In the genomic region with DNA sequence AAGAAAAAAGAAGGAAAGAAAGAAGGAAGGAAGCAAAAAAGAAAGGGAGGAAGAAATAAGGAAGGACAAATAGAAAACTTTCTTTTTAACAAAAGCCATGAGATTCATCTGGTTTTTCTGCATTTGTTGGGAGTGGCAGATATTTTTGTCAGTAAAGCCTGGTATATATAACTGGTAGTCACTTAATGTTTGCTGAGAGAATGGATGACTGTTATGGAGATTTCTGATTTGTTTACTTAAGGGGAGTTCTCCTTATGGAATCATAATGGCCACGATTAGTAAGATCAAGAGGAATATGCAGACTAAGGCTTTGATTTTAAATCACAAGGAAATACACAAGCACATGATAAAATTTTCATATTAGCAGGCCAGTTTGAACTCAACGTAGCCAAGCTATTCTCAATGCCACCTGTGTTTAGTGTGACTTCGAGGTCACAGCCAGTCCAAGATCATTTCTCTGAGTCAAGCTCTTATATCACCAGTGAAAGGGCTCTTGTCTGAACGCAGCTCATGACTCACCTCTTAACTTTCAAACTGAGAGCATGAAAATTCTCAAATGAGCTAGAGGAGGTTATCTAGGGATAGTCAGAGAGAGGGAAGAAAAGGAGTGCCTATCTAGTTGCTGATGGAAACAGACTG, we compare ENCODE assay signal across 9 cellular contexts.
A peak's percentile ranks its signal among the peaks of the same experiment; 100 is the strongest.
DNase-seq lines count a peak whose midpoint lies in the region; ATAC-seq, FAIRE-seq and TF ChIP-seq lines count a peak whose summit lies in the region.
"Had no signal": no experiment of that assay in that cellular context is flagged by ENCODE, and none has a peak within 500 bp of the region (broad histone marks: within the 10 kb centered on the region; RNA-seq: fewer than 3 reads in every experiment).

No MANE protein-coding gene starts in this region.

- CTCF ChIA-PET in K562 (lab: Yijun Ruan, JAX; ENCODE audit: low intra/inter-chr PET ratio) = no interaction called here
- CTCF ChIA-PET in CD8-positive, alpha-beta T cell (lab: Charles Lee) = no interaction called here

- no peaks in the 10 kb centered on the region for H3K9me3 ChIP-seq in K562 (replicated peaks; ENCODE audit: control insufficient read depth, insufficient read depth, low read depth, low read length)
- no peaks in the 10 kb centered on the region for H3K9me3 ChIP-seq in mucosa of descending colon
- no peaks in the 10 kb centered on the region for H3K9me3 ChIP-seq in CD8-positive, alpha-beta T cell (ENCODE audit: low read length)

- intact Hi-C loops in K562 (cut with micrococcal nuclease) (no loop called here), mucosa of descending colon (cut with DNase I, micrococcal nuclease) (no loop called here)
- intact Hi-C loops in CD8-positive, alpha-beta T cell (cut with DNase I, micrococcal nuclease) = no loop called here

- no peaks in the 10 kb centered on the region for H3K79me2 ChIP-seq in K562 (ENCODE audit: control insufficient read depth, insufficient read depth, low read length)

- H3K4me1 ChIP-seq in K562 (replicated peaks in 1 of 2; ENCODE audit: control insufficient read depth in 2 of 2, insufficient read depth in 2 of 2, low read length in 2 of 2) (no peaks in the 10 kb centered on the region), mucosa of descending colon (ENCODE audit: low read depth) (peaks cover 13% of the 10 kb centered on the region)
- H3K4me1 ChIP-seq in CD8-positive, alpha-beta T cell (ENCODE audit: insufficient read depth, low read length) = no peaks in the 10 kb centered on the region

- ATAC-seq in K562 = no peak
- ATAC-seq in mucosa of descending colon = peak; percentile 90
- no peak for ATAC-seq in GM19324 (IDR thresholded peaks at IDR 0.05; ENCODE audit: low FRiP score, unreplicated experiment)
- no peak for ATAC-seq in HG02840 (IDR thresholded peaks at IDR 0.05; ENCODE audit: low FRiP score, unreplicated experiment)
- ATAC-seq in HG03520 (IDR thresholded peaks at IDR 0.05; ENCODE audit: unreplicated experiment) = no peak
- no peak for ATAC-seq in CD8-positive, alpha-beta T cell

- no peak for TF ChIP-seq EP300 in K562 (IDR thresholded peaks at IDR 0.05; ENCODE audit: low read length)

- peaks cover 8 to 38% of the 10 kb centered on the region in 2 experiments; a peak in 4 of 5 replicates for H3K27me3 ChIP-seq in K562 (ENCODE audit: control insufficient read depth in 2 of 2, insufficient read depth in 2 of 2, low read length in 2 of 2)
- H3K27me3 ChIP-seq in CD8-positive, alpha-beta T cell (ENCODE audit: insufficient read depth, low read length) = no peaks in the 10 kb centered on the region

- in situ Hi-C loops in K562 (cut with MboI) = no loop called here

- H3K9me3 Mint-ChIP-seq in CD8-positive, alpha-beta T cell = no peaks in the 10 kb centered on the region

- no peak overlapping the region for H3K4me3 ChIP-seq in K562
- H3K4me3 ChIP-seq in mucosa of descending colon = no peak overlapping the region
- H3K4me3 ChIP-seq in CD8-positive, alpha-beta T cell (ENCODE audit: low read depth, low read length) = no peak overlapping the region

- TF ChIP-seq CTCF in K562 (IDR thresholded peaks at IDR 0.05 in 2 of 3, conservative IDR thresholded peaks at IDR 0.05 in 1 of 3; ENCODE audit: insufficient read depth in 2 of 3, low read depth in 1 of 3, low read length in 3 of 3) = no peak
- no peak for TF ChIP-seq CTCF in mucosa of descending colon (IDR thresholded peaks at IDR 0.05)
- TF ChIP-seq CTCF in CD8-positive, alpha-beta T cell (IDR thresholded peaks at IDR 0.05) = no peak

- no peak for TF ChIP-seq POLR2A in K562 (conservative IDR thresholded peaks at IDR 0.05)

- H3K27ac Mint-ChIP-seq in CD8-positive, alpha-beta T cell = no peak overlapping the region

- peaks cover 4% of the 10 kb centered on the region; the same call in 1 of the 2 replicates for H4K20me1 ChIP-seq in K562 (replicated peaks; ENCODE audit: control insufficient read depth, insufficient read depth, low read length)

- H3K36me3 ChIP-seq in K562 (ENCODE audit: control insufficient read depth, insufficient read depth, low read length) = no peaks in the 10 kb centered on the region
- H3K36me3 ChIP-seq in mucosa of descending colon (ENCODE audit: low read depth) = no peaks in the 10 kb centered on the region
- no peaks in the 10 kb centered on the region for H3K36me3 ChIP-seq in CD8-positive, alpha-beta T cell (ENCODE audit: insufficient read depth, low read length)

- no peak for FAIRE-seq in K562 (lab: Jason Lieb, UNC)
- FAIRE-seq: GM18507 had no signal

- no peak overlapping the region for H3K4me2 ChIP-seq in K562 (ENCODE audit: insufficient read depth, low read length)

- H3K4me3 Mint-ChIP-seq in CD8-positive, alpha-beta T cell = no peak overlapping the region

- H3K27me3 Mint-ChIP-seq in CD8-positive, alpha-beta T cell (ENCODE audit: low read depth) = no peaks in the 10 kb centered on the region

- no peaks in the 10 kb centered on the region for H3K36me3 Mint-ChIP-seq in CD8-positive, alpha-beta T cell

- H3K9me1 ChIP-seq in K562 (ENCODE audit: control insufficient read depth, insufficient read depth, low read length) = no peaks in the 10 kb centered on the region

- POLR2A ChIA-PET in K562 (lab: Yijun Ruan, JAX) = interaction anchor here (0.6 kb wide), 1 partner anchor 9 kb away, joined by 3 read pairs; no protein-coding TSS in a partner anchor
- POLR2A ChIA-PET in CD8-positive, alpha-beta T cell (lab: Charles Lee) = no interaction called here

- TF ChIP-seq RAD21 in K562 (CRISPR knock-in tag; conservative IDR thresholded peaks at IDR 0.05 in 1 of 2, IDR thresholded peaks at IDR 0.05 in 1 of 2) = no peak

- no peaks in the 10 kb centered on the region for H3K4me1 Mint-ChIP-seq in CD8-positive, alpha-beta T cell (ENCODE audit: low read depth)

- no peak overlapping the region for H3K9ac ChIP-seq in K562 (ENCODE audit: insufficient read depth in 1 of 2, low read depth in 2 of 2, low read length in 2 of 2)

- BruUV-seq in K562 (replicated peaks; lab: Mats Ljungman, UMichigan) = no TSS peak

- no peak overlapping the region for H3K27ac ChIP-seq in K562 (ENCODE audit: extremely low read depth, low read depth, low read length)
- H3K27ac ChIP-seq in CD8-positive, alpha-beta T cell (ENCODE audit: low read depth, low read length) = no peak overlapping the region

- WGBS in K562 (ENCODE audit: insufficient coverage, low coverage, missing lambda C conversion rate) = 2% methylated on average over 4 of the region's 4 CpGs

- no peak overlapping the region for H2AFZ ChIP-seq in K562 (ENCODE audit: low read depth, low read length)

- DNase-seq in DMS53 (lab: John Stamatoyannopoulos, UW) (peak; percentile 90), HS-5 (ENCODE audit: low read depth) (peak; percentile 56), K562 (ENCODE audit: extremely low read depth in 1 of 4, low spot score in 3 of 4) (peak in 1 of 4 experiments; percentile 6), mucosa of descending colon (peak in 1 of 3 donors; percentile 19)
- DNase-seq in CD8-positive, alpha-beta T cell = no peak

TF ChIP-seq in K562, 482 proteins besides CTCF, POLR2A, EP300 and RAD21:
- TF ChIP-seq, protein P1, sequence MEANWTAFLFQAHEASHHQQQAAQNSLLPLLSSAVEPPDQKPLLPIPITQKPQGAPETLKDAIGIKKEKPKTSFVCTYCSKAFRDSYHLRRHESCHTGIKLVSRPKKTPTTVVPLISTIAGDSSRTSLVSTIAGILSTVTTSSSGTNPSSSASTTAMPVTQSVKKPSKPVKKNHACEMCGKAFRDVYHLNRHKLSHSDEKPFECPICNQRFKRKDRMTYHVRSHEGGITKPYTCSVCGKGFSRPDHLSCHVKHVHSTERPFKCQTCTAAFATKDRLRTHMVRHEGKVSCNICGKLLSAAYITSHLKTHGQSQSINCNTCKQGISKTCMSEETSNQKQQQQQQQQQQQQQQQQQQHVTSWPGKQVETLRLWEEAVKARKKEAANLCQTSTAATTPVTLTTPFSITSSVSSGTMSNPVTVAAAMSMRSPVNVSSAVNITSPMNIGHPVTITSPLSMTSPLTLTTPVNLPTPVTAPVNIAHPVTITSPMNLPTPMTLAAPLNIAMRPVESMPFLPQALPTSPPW (CRISPR knock-in tag; IDR thresholded peaks at IDR 0.05) = 0 out of 2 replicates have a peak, but pooled peaks have one; percentile 17
- TF ChIP-seq FOSL1 (tag; conservative IDR thresholded peaks at IDR 0.05) (peak; percentile 87), JUND (IDR thresholded peaks at IDR 0.05; ENCODE audit: borderline replicate concordance, low read depth, low read length) (no peak), JUND (tag; IDR thresholded peaks at IDR 0.05; ENCODE audit: borderline replicate concordance, low read depth, low read length) (0 out of 3 replicates have a peak, but pooled peaks have one; percentile 14), SMAD2 (IDR thresholded peaks at IDR 0.05; ENCODE audit: low read depth, low read length) (no peak)

Comparison
In these comparisons a context has a peak if more than half of its experiments do, and no peak if none do; other contexts are left out.
1. DNase-seq: peak in DMS53 (single experiment) and HS-5 (single experiment); none in CD8-positive, alpha-beta T cell (0 of 7).